In the genomic region with DNA sequence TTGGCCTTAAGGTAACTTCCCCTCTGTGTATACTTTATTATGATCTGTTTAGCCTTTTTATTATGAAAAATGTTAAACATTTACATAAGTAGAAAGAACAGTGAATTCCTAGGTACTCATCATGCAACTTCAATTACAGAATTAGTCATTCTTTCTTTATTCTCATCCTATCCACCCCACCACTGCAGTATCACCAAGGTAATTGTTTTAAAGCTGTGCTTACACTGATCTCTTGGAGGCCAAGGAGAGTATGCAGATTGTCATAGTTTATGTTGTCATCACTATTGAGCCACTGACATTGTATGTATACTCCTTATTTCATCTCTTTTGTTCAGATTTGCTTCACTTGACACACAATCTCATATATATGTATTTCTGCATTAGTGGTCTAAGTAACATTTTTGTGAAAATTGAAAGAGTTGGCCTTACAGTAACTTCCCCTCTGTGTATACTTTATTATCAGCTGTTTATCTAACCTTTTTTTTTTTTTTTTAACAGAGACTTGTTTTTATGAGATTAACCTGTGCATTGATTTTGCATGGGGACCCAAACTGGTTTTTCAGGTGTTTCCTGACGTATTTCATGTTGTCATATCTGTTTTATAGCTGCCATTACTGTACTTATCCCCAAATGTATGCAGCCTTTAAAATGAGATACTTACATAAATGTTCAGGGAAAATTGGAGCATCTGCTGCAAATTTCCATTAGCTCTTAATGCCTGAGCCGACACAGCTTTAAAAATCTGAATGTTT, we compare ENCODE assay signal across 1 cellular context.
TF ChIP-seq lines count a peak whose summit lies in the region.

No MANE protein-coding gene starts in this region.

TF ChIP-seq in GM12878, 131 proteins besides CTCF, POLR2A, EP300 and RAD21:
- TF ChIP-seq RELA (IDR thresholded peaks at IDR 0.05; ENCODE audit: borderline replicate concordance, partially characterized antibody) (no peak), ATF7 (IDR thresholded peaks at IDR 0.05; ENCODE audit: low read depth) (no peak), YBX1 (IDR thresholded peaks at IDR 0.05) (no peak), ETV6 (conservative IDR thresholded peaks at IDR 0.05 in 1 of 2, IDR thresholded peaks at IDR 0.05 in 1 of 2; ENCODE audit: borderline replicate concordance in 1 of 2, low read depth in 1 of 2) (no peak), TBL1XR1 (IDR thresholded peaks at IDR 0.05; ENCODE audit: low read depth, low read length) (no peak), SIX5 (IDR thresholded peaks at IDR 0.05; ENCODE audit: low read depth, low read length, severe bottlenecking) (no peak)
- TF ChIP-seq, protein P1, sequence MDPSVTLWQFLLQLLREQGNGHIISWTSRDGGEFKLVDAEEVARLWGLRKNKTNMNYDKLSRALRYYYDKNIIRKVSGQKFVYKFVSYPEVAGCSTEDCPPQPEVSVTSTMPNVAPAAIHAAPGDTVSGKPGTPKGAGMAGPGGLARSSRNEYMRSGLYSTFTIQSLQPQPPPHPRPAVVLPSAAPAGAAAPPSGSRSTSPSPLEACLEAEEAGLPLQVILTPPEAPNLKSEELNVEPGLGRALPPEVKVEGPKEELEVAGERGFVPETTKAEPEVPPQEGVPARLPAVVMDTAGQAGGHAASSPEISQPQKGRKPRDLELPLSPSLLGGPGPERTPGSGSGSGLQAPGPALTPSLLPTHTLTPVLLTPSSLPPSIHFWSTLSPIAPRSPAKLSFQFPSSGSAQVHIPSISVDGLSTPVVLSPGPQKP (IDR thresholded peaks at IDR 0.05; ENCODE audit: low read depth, low read length), result no peak
TF ChIP-seq in GM12878: peak in this region for 0.
